In genomic region chr2:217915706-217916105, GRCh38 we compare ENCODE assay signal across 22 cellular contexts.
DNase-seq lines count a peak whose midpoint lies in the region; ATAC-seq and TF ChIP-seq lines count a peak whose summit lies in the region.
"Had no signal": no experiment of that assay in that cellular context is flagged by ENCODE, and none has a peak within 500 bp of the region (broad histone marks: within the 10 kb centered on the region; RNA-seq: fewer than 3 reads in every experiment).

No MANE protein-coding gene starts in this region.

- no peak overlapping the region for H3K27ac Mint-ChIP-seq in glutamatergic neuron (ENCODE audit: unreplicated experiment)
- H3K27ac Mint-ChIP-seq in activated naive CD4-positive, alpha-beta T cell treated with anti-CD3 and anti-CD28 coated beads for 36 hours = no peak overlapping the region
- H3K27ac Mint-ChIP-seq: T-helper 2 cell treated with Interferon-gamma antibody and Interleukin-4, amounts not matched to agents 5 μg/mL and 100 μg/mL, for 36 hours had no signal

- WGBS in liver = 76% methylated on average over 5 of the region's 5 CpGs
- 46 to 75% (median 71%) methylated on average over 5 of the region's 5 CpGs for WGBS in spleen, 5 donors

- H3K9ac ChIP-seq in liver (ENCODE audit: low read depth in 1 of 2, low read length in 2 of 2) = peak overlapping the region; percentile 37 to 42

- DNase-seq in Right ventricle myocardium inferior (ENCODE audit: missing footprints) (peak; percentile 63), cardiac septum (ENCODE audit: low spot score) (no peak), spleen (no peak), glutamatergic neuron (no peak), pons (ENCODE audit: low spot score) (no peak)
- no peak for DNase-seq in activated naive CD4-positive, alpha-beta T cell treated with anti-CD3 and anti-CD28 coated beads for 36 hours
- DNase-seq: 8988T; amniotic stem cell; C1 segment of cervical spinal cord; cerebellar nuclear complex; GDM1; GOT3; KG1; naive thymus-derived CD8-positive, alpha-beta T cell; NCI-H524; SIG-M5; stimulated activated CD4-positive, alpha-beta T cell treated with anti-CD3 and anti-CD28 coated beads, Interleukin-1b, Interleukin-23, amount 100 ng/mL, for 48 hours had no signal

- H3K36me3 ChIP-seq in liver (ENCODE audit: control insufficient read depth in 4 of 4, insufficient read depth in 3 of 4, low read depth in 1 of 4, low read length in 3 of 4) = peaks cover 0 to 3% (median 0%) of the 10 kb centered on the region in 4 donors
- peaks cover 0 to 44% (median 3%) of the 10 kb centered on the region in 6 donors for H3K36me3 ChIP-seq in spleen

- H3K9me3 ChIP-seq in liver (ENCODE audit: control insufficient read depth in 4 of 4, low read length in 3 of 4) (no peaks in the 10 kb centered on the region), spleen (no peaks in the 10 kb centered on the region)

- H3K4me1 Mint-ChIP-seq in glutamatergic neuron (ENCODE audit: low read depth, unreplicated experiment) = peaks cover 15% of the 10 kb centered on the region
- no peaks in the 10 kb centered on the region for H3K4me1 Mint-ChIP-seq in activated naive CD4-positive, alpha-beta T cell treated with anti-CD3 and anti-CD28 coated beads for 36 hours (ENCODE audit: low read depth)

- intact Hi-C loops in Right ventricle myocardium inferior (cut with DNase I) = no loop called here
- intact Hi-C loops in cardiac septum (cut with DNase I) = no loop called here
- intact Hi-C loops in spleen (cut with DNase I; ENCODE audit: low total_unique reads) = no loop called here
- intact Hi-C loops in activated naive CD4-positive, alpha-beta T cell treated with anti-CD3 and anti-CD28 coated beads for 36 hours (cut with micrococcal nuclease) = no loop called here

- ATAC-seq in Right ventricle myocardium inferior (no peak), GM21423 (IDR thresholded peaks at IDR 0.05; ENCODE audit: unreplicated experiment) (no peak)
- ATAC-seq: activated CD4-positive, CD25-positive, alpha-beta regulatory T cell treated with anti-CD3 and anti-CD28 coated beads, Interleukin-2, amount 50 U/mL, for 24 hours; GM12878; naive thymus-derived CD8-positive, alpha-beta T cell had no signal

- no peak overlapping the region for H3K4me3 Mint-ChIP-seq in glutamatergic neuron (ENCODE audit: unreplicated experiment)
- no peak overlapping the region for H3K4me3 Mint-ChIP-seq in activated naive CD4-positive, alpha-beta T cell treated with anti-CD3 and anti-CD28 coated beads for 36 hours
- H3K4me3 Mint-ChIP-seq: naive thymus-derived CD8-positive, alpha-beta T cell; T-helper 2 cell treated with Interferon-gamma antibody and Interleukin-4, amounts not matched to agents 5 μg/mL and 100 μg/mL, for 36 hours had no signal

- H3K9me3 Mint-ChIP-seq in glutamatergic neuron (ENCODE audit: unreplicated experiment) = peaks cover 11% of the 10 kb centered on the region
- no peaks in the 10 kb centered on the region for H3K9me3 Mint-ChIP-seq in activated naive CD4-positive, alpha-beta T cell treated with anti-CD3 and anti-CD28 coated beads for 36 hours
- H3K9me3 Mint-ChIP-seq: naive thymus-derived CD8-positive, alpha-beta T cell; T-helper 2 cell treated with Interferon-gamma antibody and Interleukin-4, amounts not matched to agents 5 μg/mL and 100 μg/mL, for 36 hours had no signal

- TF ChIP-seq RAD21 in liver (IDR thresholded peaks at IDR 0.05) = no peak

- peaks cover 5% of the 10 kb centered on the region for H3K27me3 Mint-ChIP-seq in glutamatergic neuron (ENCODE audit: unreplicated experiment)
- no peaks in the 10 kb centered on the region for H3K27me3 Mint-ChIP-seq in activated naive CD4-positive, alpha-beta T cell treated with anti-CD3 and anti-CD28 coated beads for 36 hours (ENCODE audit: low read depth)

- CTCF ChIA-PET in activated naive CD4-positive, alpha-beta T cell treated with anti-CD3 and anti-CD28 coated beads for 36 hours (lab: Charles Lee) = no interaction called here

- TF ChIP-seq CTCF in liver (IDR thresholded peaks at IDR 0.05; ENCODE audit: low read depth, low read length, missing input control) (no peak), spleen (IDR thresholded peaks at IDR 0.05 in 8 of 11, conservative IDR thresholded peaks at IDR 0.05 in 3 of 11) (no peak), glutamatergic neuron (IDR thresholded peaks at IDR 0.05; ENCODE audit: partially characterized antibody, unreplicated experiment) (no peak)

- no peaks in the 10 kb centered on the region for H3K36me3 Mint-ChIP-seq in glutamatergic neuron (ENCODE audit: unreplicated experiment)
- no peaks in the 10 kb centered on the region for H3K36me3 Mint-ChIP-seq in activated naive CD4-positive, alpha-beta T cell treated with anti-CD3 and anti-CD28 coated beads for 36 hours (ENCODE audit: low read depth)
- H3K36me3 Mint-ChIP-seq: naive thymus-derived CD8-positive, alpha-beta T cell had no signal

- no peak overlapping the region for H3K4me3 ChIP-seq in liver (ENCODE audit: low read depth in 1 of 3, low read length in 3 of 3)
- H3K4me3 ChIP-seq in spleen = no peak overlapping the region
- H3K4me3 ChIP-seq: GM12878 had no signal

- H3K27ac ChIP-seq in liver (ENCODE audit: low read depth in 1 of 2, low read length in 2 of 2) = peak overlapping the region; percentile 68 to 99
- peak overlapping the region in 7 of 8 donors; percentile 46 to 88 (median 80) for H3K27ac ChIP-seq in spleen

- TF ChIP-seq POLR2A in spleen (IDR thresholded peaks at IDR 0.05) = no peak

- H3K4me1 ChIP-seq in liver (ENCODE audit: control insufficient read depth in 4 of 4, insufficient read depth in 4 of 4, low read length in 3 of 4) (peaks cover 48 to 98% (median 91%) of the 10 kb centered on the region in 4 donors), spleen (peaks cover 64 to 100% (median 94%) of the 10 kb centered on the region in 6 donors)

- H3K27me3 ChIP-seq in liver (ENCODE audit: control insufficient read depth in 4 of 4, insufficient read depth in 4 of 4, low read length in 3 of 4) (no peaks in the 10 kb centered on the region), spleen (replicated peaks in 1 of 7) (no peaks in the 10 kb centered on the region)

TF ChIP-seq in liver, 16 proteins besides CTCF, POLR2A, EP300 and RAD21:
- TF ChIP-seq JUND (IDR thresholded peaks at IDR 0.05) (no peak), FOXA2 (IDR thresholded peaks at IDR 0.05) (no peak), REST (IDR thresholded peaks at IDR 0.05) (no peak), MAX (IDR thresholded peaks at IDR 0.05) (no peak), HNF4G (IDR thresholded peaks at IDR 0.05) (no peak), YY1 (IDR thresholded peaks at IDR 0.05) (no peak), SP1 (IDR thresholded peaks at IDR 0.05) (no peak), EGR1 (IDR thresholded peaks at IDR 0.05; ENCODE audit: low read depth in 2 of 2) (no peak), RXRA (IDR thresholded peaks at IDR 0.05) (no peak), ATF3 (IDR thresholded peaks at IDR 0.05) (no peak), FOXA1 (IDR thresholded peaks at IDR 0.05) (no peak), HNF4A (conservative IDR thresholded peaks at IDR 0.05) (no peak)
